In the genomic region with DNA sequence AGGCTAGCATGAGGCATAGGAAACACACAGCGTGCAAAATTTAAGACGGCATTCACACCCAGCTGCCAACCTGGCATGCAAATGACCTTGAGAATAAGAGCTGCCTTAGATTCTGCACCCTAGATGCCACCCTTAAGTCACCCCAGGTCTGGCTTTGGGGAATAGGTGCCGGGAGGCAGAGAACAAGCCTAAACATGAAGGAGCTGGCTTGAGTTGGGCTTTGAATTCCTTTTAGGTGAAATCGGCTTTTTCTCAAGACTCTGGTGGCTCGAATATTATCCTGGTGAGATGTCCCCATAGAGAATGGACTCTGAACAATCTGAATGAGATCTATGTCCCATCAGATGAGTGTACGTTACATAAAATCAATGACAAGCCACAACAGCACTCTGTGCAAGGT, we compare ENCODE assay signal across 1 cellular context.
TF ChIP-seq lines count a peak whose summit lies in the region.

No MANE protein-coding gene starts in this region.

TF ChIP-seq in WTC11, 78 proteins besides CTCF, POLR2A, EP300 and RAD21 (continued from another document):
- TF ChIP-seq, protein P1, sequence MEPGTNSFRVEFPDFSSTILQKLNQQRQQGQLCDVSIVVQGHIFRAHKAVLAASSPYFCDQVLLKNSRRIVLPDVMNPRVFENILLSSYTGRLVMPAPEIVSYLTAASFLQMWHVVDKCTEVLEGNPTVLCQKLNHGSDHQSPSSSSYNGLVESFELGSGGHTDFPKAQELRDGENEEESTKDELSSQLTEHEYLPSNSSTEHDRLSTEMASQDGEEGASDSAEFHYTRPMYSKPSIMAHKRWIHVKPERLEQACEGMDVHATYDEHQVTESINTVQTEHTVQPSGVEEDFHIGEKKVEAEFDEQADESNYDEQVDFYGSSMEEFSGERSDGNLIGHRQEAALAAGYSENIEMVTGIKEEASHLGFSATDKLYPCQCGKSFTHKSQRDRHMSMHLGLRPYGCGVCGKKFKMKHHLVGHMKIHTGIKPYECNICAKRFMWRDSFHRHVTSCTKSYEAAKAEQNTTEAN (CRISPR knock-in tag; IDR thresholded peaks at IDR 0.05): no peak
- TF ChIP-seq, protein P2, sequence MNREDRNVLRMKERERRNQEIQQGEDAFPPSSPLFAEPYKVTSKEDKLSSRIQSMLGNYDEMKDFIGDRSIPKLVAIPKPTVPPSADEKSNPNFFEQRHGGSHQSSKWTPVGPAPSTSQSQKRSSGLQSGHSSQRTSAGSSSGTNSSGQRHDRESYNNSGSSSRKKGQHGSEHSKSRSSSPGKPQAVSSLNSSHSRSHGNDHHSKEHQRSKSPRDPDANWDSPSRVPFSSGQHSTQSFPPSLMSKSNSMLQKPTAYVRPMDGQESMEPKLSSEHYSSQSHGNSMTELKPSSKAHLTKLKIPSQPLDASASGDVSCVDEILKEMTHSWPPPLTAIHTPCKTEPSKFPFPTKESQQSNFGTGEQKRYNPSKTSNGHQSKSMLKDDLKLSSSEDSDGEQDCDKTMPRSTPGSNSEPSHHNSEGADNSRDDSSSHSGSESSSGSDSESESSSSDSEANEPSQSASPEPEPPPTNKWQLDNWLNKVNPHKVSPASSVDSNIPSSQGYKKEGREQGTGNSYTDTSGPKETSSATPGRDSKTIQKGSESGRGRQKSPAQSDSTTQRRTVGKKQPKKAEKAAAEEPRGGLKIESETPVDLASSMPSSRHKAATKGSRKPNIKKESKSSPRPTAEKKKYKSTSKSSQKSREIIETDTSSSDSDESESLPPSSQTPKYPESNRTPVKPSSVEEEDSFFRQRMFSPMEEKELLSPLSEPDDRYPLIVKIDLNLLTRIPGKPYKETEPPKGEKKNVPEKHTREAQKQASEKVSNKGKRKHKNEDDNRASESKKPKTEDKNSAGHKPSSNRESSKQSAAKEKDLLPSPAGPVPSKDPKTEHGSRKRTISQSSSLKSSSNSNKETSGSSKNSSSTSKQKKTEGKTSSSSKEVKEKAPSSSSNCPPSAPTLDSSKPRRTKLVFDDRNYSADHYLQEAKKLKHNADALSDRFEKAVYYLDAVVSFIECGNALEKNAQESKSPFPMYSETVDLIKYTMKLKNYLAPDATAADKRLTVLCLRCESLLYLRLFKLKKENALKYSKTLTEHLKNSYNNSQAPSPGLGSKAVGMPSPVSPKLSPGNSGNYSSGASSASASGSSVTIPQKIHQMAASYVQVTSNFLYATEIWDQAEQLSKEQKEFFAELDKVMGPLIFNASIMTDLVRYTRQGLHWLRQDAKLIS (CRISPR knock-in tag; IDR thresholded peaks at IDR 0.05; ENCODE audit: borderline replicate concordance): no peak
- TF ChIP-seq, protein P3, sequence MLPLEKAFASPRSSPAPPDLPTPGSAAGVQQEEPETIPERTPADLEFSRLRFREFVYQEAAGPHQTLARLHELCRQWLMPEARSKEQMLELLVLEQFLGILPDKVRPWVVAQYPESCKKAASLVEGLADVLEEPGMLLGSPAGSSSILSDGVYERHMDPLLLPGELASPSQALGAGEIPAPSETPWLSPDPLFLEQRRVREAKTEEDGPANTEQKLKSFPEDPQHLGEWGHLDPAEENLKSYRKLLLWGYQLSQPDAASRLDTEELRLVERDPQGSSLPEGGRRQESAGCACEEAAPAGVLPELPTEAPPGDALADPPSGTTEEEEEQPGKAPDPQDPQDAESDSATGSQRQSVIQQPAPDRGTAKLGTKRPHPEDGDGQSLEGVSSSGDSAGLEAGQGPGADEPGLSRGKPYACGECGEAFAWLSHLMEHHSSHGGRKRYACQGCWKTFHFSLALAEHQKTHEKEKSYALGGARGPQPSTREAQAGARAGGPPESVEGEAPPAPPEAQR (CRISPR knock-in tag; IDR thresholded peaks at IDR 0.05): no peak
